ENCODE assay signal across 1 cellular context in the genomic region with DNA sequence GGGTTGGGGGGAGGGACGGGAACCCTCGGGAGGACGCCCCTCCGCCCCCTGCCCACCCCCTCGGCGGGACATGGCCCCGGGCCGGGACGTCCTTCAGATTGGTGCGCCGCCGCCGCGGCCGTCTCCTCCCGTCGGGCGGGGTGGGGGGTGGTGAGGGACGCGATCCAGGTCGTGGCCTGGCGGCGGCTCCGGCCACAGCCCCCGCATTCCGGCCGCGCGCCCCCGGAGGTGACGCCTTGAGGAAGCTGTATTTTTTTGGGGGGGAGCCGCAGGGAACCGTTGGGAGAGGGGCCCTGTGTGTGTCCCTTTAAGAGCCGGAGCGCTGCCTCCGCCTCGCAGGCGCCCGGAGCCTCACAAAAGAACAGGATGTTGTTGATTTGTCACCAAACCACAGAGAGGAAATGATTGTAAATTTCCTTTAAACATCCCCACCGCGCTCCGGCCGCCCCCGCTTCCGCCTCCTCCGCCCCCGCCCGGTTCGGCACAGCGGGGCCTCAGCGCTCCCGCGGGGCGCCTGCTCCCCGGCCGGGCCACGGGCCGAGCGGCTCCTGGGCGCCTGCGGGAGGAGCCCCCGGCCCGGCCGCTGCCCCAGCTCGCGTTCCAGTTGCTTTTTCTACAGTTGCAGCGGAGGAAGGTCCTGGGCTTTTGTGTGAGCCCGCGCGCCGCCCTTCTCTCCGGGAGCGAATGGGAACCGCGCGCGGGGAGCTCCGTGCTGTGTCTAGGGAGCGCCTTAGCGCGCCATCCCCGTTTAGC.
TF ChIP-seq lines count a peak whose summit lies in the region.

No MANE protein-coding gene starts in this region.

TF ChIP-seq in HepG2, 621 proteins besides CTCF, POLR2A, EP300 and RAD21 (continued from another document and continues in another):
- TF ChIP-seq, protein P1, sequence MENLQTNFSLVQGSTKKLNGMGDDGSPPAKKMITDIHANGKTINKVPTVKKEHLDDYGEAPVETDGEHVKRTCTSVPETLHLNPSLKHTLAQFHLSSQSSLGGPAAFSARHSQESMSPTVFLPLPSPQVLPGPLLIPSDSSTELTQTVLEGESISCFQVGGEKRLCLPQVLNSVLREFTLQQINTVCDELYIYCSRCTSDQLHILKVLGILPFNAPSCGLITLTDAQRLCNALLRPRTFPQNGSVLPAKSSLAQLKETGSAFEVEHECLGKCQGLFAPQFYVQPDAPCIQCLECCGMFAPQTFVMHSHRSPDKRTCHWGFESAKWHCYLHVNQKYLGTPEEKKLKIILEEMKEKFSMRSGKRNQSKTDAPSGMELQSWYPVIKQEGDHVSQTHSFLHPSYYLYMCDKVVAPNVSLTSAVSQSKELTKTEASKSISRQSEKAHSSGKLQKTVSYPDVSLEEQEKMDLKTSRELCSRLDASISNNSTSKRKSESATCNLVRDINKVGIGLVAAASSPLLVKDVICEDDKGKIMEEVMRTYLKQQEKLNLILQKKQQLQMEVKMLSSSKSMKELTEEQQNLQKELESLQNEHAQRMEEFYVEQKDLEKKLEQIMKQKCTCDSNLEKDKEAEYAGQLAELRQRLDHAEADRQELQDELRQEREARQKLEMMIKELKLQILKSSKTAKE (CRISPR knock-in tag; IDR thresholded peaks at IDR 0.05; ENCODE audit: borderline replicate concordance), result peak; percentile 97
- TF ChIP-seq MAF1 (CRISPR knock-in tag; IDR thresholded peaks at IDR 0.05; ENCODE audit: borderline replicate concordance) (peak; percentile 42; the same call in 1 of the 2 replicates), GFI1 (CRISPR knock-in tag; IDR thresholded peaks at IDR 0.05; ENCODE audit: borderline replicate concordance) (peak; percentile 45; the same call in 1 of the 2 replicates), TAF1 (CRISPR knock-in tag; IDR thresholded peaks at IDR 0.05) (peak; percentile 39; the same call in 1 of the 2 replicates), ZNF558 (CRISPR knock-in tag; IDR thresholded peaks at IDR 0.05; ENCODE audit: borderline replicate concordance) (0 out of 2 replicates have a peak, but pooled peaks have one; percentile 61), ZNF101 (CRISPR knock-in tag; IDR thresholded peaks at IDR 0.05; ENCODE audit: borderline replicate concordance, low read depth) (no peak), NR2F1 (CRISPR knock-in tag; IDR thresholded peaks at IDR 0.05) (0 out of 4 replicates have a peak, but pooled peaks of 1 of the 2 experiments have one; percentile 22), ZFP62 (CRISPR knock-in tag; IDR thresholded peaks at IDR 0.05) (no peak), ZNF772 (CRISPR knock-in tag; IDR thresholded peaks at IDR 0.05) (peak; percentile 69; the same call in 1 of the 2 replicates), GTF2F1 (IDR thresholded peaks at IDR 0.05; ENCODE audit: low read length) (no peak), NR3C1 (CRISPR knock-in tag; IDR thresholded peaks at IDR 0.05) (no peak), ZNF430 (CRISPR knock-in tag; IDR thresholded peaks at IDR 0.05) (peak; percentile 49; the same call in 1 of the 2 replicates), ZNF121 (CRISPR knock-in tag; IDR thresholded peaks at IDR 0.05) (no peak; the same call in 1 of the 2 replicates), KLF11 (CRISPR knock-in tag; IDR thresholded peaks at IDR 0.05) (no peak), ZFP36L1 (CRISPR knock-in tag; IDR thresholded peaks at IDR 0.05) (no peak), HNF4G (IDR thresholded peaks at IDR 0.05; ENCODE audit: borderline replicate concordance, low read depth, low read length) (0 out of 2 replicates have a peak, but pooled peaks have one; percentile 4), HNF4G (CRISPR knock-in tag; IDR thresholded peaks at IDR 0.05; ENCODE audit: borderline replicate concordance, low read depth) (no peak), YY1 (IDR thresholded peaks at IDR 0.05; ENCODE audit: insufficient read depth, insufficient replicate concordance, low read depth, low read length) (peak; percentile 45), HOXA5 (CRISPR knock-in tag; IDR thresholded peaks at IDR 0.05) (peak; percentile 35; the same call in 1 of the 2 replicates), RBFOX2 (IDR thresholded peaks at IDR 0.05; ENCODE audit: low read depth, low read length) (peak; percentile 94), CBX1 (IDR thresholded peaks at IDR 0.05; ENCODE audit: low read depth) (no peak), SPEN (CRISPR knock-in tag; IDR thresholded peaks at IDR 0.05; ENCODE audit: low read depth) (no peak), CEBPG (CRISPR knock-in tag; IDR thresholded peaks at IDR 0.05) (peak; percentile 13), JARID2 (CRISPR knock-in tag; IDR thresholded peaks at IDR 0.05; ENCODE audit: insufficient replicate concordance) (no peak), ZNF878 (CRISPR knock-in tag; IDR thresholded peaks at IDR 0.05) (peak; percentile 78), NFYB (CRISPR knock-in tag; IDR thresholded peaks at IDR 0.05) (peak; percentile 32; the same call in 1 of the 2 replicates), ZNF589 (CRISPR knock-in tag; conservative IDR thresholded peaks at IDR 0.05) (no peak), ETV5 (CRISPR knock-in tag; IDR thresholded peaks at IDR 0.05; ENCODE audit: borderline replicate concordance) (peak; percentile 98)
- TF ChIP-seq, protein P2, sequence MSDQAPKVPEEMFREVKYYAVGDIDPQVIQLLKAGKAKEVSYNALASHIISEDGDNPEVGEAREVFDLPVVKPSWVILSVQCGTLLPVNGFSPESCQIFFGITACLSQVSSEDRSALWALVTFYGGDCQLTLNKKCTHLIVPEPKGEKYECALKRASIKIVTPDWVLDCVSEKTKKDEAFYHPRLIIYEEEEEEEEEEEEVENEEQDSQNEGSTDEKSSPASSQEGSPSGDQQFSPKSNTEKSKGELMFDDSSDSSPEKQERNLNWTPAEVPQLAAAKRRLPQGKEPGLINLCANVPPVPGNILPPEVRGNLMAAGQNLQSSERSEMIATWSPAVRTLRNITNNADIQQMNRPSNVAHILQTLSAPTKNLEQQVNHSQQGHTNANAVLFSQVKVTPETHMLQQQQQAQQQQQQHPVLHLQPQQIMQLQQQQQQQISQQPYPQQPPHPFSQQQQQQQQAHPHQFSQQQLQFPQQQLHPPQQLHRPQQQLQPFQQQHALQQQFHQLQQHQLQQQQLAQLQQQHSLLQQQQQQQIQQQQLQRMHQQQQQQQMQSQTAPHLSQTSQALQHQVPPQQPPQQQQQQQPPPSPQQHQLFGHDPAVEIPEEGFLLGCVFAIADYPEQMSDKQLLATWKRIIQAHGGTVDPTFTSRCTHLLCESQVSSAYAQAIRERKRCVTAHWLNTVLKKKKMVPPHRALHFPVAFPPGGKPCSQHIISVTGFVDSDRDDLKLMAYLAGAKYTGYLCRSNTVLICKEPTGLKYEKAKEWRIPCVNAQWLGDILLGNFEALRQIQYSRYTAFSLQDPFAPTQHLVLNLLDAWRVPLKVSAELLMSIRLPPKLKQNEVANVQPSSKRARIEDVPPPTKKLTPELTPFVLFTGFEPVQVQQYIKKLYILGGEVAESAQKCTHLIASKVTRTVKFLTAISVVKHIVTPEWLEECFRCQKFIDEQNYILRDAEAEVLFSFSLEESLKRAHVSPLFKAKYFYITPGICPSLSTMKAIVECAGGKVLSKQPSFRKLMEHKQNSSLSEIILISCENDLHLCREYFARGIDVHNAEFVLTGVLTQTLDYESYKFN (CRISPR knock-in tag; conservative IDR thresholded peaks at IDR 0.05), result peak; percentile 73
- TF ChIP-seq, protein P3, sequence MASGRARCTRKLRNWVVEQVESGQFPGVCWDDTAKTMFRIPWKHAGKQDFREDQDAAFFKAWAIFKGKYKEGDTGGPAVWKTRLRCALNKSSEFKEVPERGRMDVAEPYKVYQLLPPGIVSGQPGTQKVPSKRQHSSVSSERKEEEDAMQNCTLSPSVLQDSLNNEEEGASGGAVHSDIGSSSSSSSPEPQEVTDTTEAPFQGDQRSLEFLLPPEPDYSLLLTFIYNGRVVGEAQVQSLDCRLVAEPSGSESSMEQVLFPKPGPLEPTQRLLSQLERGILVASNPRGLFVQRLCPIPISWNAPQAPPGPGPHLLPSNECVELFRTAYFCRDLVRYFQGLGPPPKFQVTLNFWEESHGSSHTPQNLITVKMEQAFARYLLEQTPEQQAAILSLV (CRISPR knock-in tag; IDR thresholded peaks at IDR 0.05; ENCODE audit: borderline replicate concordance), result no peak
- TF ChIP-seq, protein P4, sequence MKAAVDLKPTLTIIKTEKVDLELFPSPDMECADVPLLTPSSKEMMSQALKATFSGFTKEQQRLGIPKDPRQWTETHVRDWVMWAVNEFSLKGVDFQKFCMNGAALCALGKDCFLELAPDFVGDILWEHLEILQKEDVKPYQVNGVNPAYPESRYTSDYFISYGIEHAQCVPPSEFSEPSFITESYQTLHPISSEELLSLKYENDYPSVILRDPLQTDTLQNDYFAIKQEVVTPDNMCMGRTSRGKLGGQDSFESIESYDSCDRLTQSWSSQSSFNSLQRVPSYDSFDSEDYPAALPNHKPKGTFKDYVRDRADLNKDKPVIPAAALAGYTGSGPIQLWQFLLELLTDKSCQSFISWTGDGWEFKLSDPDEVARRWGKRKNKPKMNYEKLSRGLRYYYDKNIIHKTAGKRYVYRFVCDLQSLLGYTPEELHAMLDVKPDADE (CRISPR knock-in tag; IDR thresholded peaks at IDR 0.05), result no peak
- TF ChIP-seq, protein P5, sequence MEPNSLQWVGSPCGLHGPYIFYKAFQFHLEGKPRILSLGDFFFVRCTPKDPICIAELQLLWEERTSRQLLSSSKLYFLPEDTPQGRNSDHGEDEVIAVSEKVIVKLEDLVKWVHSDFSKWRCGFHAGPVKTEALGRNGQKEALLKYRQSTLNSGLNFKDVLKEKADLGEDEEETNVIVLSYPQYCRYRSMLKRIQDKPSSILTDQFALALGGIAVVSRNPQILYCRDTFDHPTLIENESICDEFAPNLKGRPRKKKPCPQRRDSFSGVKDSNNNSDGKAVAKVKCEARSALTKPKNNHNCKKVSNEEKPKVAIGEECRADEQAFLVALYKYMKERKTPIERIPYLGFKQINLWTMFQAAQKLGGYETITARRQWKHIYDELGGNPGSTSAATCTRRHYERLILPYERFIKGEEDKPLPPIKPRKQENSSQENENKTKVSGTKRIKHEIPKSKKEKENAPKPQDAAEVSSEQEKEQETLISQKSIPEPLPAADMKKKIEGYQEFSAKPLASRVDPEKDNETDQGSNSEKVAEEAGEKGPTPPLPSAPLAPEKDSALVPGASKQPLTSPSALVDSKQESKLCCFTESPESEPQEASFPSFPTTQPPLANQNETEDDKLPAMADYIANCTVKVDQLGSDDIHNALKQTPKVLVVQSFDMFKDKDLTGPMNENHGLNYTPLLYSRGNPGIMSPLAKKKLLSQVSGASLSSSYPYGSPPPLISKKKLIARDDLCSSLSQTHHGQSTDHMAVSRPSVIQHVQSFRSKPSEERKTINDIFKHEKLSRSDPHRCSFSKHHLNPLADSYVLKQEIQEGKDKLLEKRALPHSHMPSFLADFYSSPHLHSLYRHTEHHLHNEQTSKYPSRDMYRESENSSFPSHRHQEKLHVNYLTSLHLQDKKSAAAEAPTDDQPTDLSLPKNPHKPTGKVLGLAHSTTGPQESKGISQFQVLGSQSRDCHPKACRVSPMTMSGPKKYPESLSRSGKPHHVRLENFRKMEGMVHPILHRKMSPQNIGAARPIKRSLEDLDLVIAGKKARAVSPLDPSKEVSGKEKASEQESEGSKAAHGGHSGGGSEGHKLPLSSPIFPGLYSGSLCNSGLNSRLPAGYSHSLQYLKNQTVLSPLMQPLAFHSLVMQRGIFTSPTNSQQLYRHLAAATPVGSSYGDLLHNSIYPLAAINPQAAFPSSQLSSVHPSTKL (CRISPR knock-in tag; IDR thresholded peaks at IDR 0.05), result peak; percentile 58; the same call in 1 of the 2 replicates
- TF ChIP-seq, protein P6, sequence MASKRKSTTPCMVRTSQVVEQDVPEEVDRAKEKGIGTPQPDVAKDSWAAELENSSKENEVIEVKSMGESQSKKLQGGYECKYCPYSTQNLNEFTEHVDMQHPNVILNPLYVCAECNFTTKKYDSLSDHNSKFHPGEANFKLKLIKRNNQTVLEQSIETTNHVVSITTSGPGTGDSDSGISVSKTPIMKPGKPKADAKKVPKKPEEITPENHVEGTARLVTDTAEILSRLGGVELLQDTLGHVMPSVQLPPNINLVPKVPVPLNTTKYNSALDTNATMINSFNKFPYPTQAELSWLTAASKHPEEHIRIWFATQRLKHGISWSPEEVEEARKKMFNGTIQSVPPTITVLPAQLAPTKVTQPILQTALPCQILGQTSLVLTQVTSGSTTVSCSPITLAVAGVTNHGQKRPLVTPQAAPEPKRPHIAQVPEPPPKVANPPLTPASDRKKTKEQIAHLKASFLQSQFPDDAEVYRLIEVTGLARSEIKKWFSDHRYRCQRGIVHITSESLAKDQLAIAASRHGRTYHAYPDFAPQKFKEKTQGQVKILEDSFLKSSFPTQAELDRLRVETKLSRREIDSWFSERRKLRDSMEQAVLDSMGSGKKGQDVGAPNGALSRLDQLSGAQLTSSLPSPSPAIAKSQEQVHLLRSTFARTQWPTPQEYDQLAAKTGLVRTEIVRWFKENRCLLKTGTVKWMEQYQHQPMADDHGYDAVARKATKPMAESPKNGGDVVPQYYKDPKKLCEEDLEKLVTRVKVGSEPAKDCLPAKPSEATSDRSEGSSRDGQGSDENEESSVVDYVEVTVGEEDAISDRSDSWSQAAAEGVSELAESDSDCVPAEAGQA (IDR thresholded peaks at IDR 0.05; ENCODE audit: low read depth), result no peak
- TF ChIP-seq, protein P6 (CRISPR knock-in tag; IDR thresholded peaks at IDR 0.05; ENCODE audit: borderline replicate concordance), result no peak
- TF ChIP-seq, protein P7, sequence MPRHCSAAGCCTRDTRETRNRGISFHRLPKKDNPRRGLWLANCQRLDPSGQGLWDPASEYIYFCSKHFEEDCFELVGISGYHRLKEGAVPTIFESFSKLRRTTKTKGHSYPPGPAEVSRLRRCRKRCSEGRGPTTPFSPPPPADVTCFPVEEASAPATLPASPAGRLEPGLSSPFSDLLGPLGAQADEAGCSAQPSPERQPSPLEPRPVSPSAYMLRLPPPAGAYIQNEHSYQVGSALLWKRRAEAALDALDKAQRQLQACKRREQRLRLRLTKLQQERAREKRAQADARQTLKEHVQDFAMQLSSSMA (CRISPR knock-in tag; IDR thresholded peaks at IDR 0.05), result no peak
- TF ChIP-seq, protein P8, sequence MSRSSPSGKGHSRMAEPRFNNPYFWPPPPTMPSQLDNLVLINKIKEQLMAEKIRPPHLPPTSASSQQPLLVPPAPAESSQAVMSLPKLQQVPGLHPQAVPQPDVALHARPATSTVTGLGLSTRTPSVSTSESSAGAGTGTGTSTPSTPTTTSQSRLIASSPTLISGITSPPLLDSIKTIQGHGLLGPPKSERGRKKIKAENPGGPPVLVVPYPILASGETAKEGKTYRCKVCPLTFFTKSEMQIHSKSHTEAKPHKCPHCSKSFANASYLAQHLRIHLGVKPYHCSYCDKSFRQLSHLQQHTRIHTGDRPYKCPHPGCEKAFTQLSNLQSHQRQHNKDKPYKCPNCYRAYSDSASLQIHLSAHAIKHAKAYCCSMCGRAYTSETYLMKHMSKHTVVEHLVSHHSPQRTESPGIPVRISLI (CRISPR knock-in tag; IDR thresholded peaks at IDR 0.05; ENCODE audit: borderline replicate concordance), result peak; percentile 65; the same call in 1 of the 2 replicates
